8 cellular contexts compared by ENCODE assay signal in the genomic region with DNA sequence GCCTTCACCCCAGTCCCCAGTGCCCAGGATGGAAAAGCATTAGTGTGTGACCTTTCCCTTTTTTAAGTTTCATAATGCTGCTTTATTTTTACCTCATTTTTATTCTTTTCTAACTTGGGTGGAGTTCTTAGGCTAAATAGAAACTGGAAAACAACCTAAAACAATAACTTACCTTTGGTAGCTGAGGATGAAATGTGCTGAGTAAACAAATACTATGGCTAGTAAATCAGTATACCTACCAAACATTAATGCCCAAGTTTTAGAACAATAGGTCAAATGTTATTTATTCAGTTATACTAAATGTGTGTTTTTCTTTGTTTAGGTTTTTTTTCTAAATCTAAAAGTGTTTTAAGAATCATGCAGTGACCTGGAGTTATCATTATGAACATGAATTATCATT.
"Had no signal": no experiment of that assay in that cellular context is flagged by ENCODE, and none has a peak within 500 bp of the region (broad histone marks: within the 10 kb centered on the region; RNA-seq: fewer than 3 reads in every experiment).

No MANE protein-coding gene starts in this region.

- H3K4me3 ChIP-seq: GM23338 had no signal

- ATAC-seq: GM23338 had no signal

- H2AFZ ChIP-seq: GM23338 had no signal

- H3K27ac ChIP-seq: KMS-11 had no signal

- H3K4me2 ChIP-seq: GM23338, KMS-11 had no signal

- DNase-seq: H9, HCEC 1CT, Karpas-422, KBM-7 had no signal

- FAIRE-seq: H1, H54 had no signal

- H3K9ac ChIP-seq: KMS-11 had no signal
